1 cellular context compared by ENCODE assay signal in the genomic region with DNA sequence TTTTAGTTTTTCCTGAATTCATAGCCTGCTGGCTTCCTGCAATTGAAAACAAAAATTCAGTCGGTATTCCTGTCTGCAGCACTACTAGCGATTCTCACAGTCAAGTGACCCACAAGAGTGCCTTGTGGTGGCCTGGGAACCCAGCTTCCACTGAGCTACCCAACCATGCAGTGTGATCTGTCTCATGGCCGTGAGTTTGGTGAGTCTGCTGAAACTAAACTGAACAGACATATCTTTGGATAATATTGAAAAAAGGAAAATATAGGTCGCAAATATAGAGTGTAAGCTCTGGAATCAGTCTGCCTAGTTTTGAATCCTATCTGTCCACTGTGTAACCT.
TF ChIP-seq lines count a peak whose summit lies in the region.

No MANE protein-coding gene starts in this region.

TF ChIP-seq in H1, 55 proteins besides CTCF, POLR2A, EP300 and RAD21:
- TF ChIP-seq SIRT6 (IDR thresholded peaks at IDR 0.05; ENCODE audit: low read length) (no peak), CEBPB (IDR thresholded peaks at IDR 0.05; ENCODE audit: low read depth, low read length) (no peak), SP1 (IDR thresholded peaks at IDR 0.05; ENCODE audit: low read depth, low read length) (no peak), TEAD4 (IDR thresholded peaks at IDR 0.05; ENCODE audit: low read depth, low read length) (no peak), PHF8 (conservative IDR thresholded peaks at IDR 0.05; ENCODE audit: low read depth, low read length) (no peak), GTF2F1 (IDR thresholded peaks at IDR 0.05; ENCODE audit: borderline replicate concordance, low read depth, low read length) (no peak), KDM4A (IDR thresholded peaks at IDR 0.05; ENCODE audit: low read depth, low read length, severe bottlenecking) (no peak), ZNF274 (IDR thresholded peaks at IDR 0.05; ENCODE audit: borderline replicate concordance, extremely low read depth, low read length) (no peak), RXRA (IDR thresholded peaks at IDR 0.05; ENCODE audit: insufficient read depth, low read depth, low read length) (no peak), GABPA (IDR thresholded peaks at IDR 0.05; ENCODE audit: borderline replicate concordance, insufficient read depth, low read length) (no peak), SIX5 (IDR thresholded peaks at IDR 0.05; ENCODE audit: low read depth, low read length) (no peak), TAF1 (IDR thresholded peaks at IDR 0.05; ENCODE audit: low read depth, low read length) (no peak), ASH2L (IDR thresholded peaks at IDR 0.05; ENCODE audit: low read length) (no peak), TBP (IDR thresholded peaks at IDR 0.05; ENCODE audit: low read depth, low read length) (no peak)
